In the genomic region with DNA sequence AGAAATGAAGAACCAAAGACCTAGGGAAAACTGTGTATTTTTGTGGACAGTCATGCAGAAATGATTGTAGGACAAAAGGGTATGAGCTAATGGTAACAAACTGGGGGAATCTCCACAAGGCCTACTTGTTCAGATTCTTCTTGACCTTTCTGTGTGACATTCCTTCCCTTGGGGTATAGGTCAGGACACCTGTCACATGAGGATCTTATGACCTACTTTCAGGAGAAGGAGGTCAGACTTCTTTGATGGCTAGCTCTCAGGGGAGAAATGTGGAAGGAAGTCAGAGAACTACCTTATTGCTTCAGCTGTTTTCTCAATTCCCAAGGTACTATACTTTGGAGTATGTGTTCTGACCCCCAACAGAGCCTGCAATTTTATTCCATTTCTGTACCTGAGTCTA, we compare ENCODE assay signal across 1 cellular context.
A peak's percentile ranks its signal among the peaks of the same experiment; 100 is the strongest.
TF ChIP-seq lines count a peak whose summit lies in the region.

No MANE protein-coding gene starts in this region.

TF ChIP-seq in GM12878, 131 proteins besides CTCF, POLR2A, EP300 and RAD21 (continued from another document):
- TF ChIP-seq MEF2B (IDR thresholded peaks at IDR 0.05; ENCODE audit: partially characterized antibody, poor library complexity, severe bottlenecking) (peak; percentile 10), POLR2AphosphoS2 (IDR thresholded peaks at IDR 0.05; ENCODE audit: low read depth, low read length) (no peak), IKZF1 (conservative IDR thresholded peaks at IDR 0.05) (peak; percentile 21; the same call in 1 of the 2 replicates), CREM (IDR thresholded peaks at IDR 0.05; ENCODE audit: low read depth) (no peak), SUPT20H (IDR thresholded peaks at IDR 0.05; ENCODE audit: borderline replicate concordance, control insufficient read depth, low read depth, low read length) (no peak)
